ENCODE assay signal across 14 cellular contexts in genomic region chr3:121992601-121993560, GRCh38. TPM values are rescaled to one million over a fixed set of nuclear protein-coding genes. Genes with fewer than 3 reads are reported as not detected.
DNase-seq lines count a peak whose midpoint lies in the region; ATAC-seq, FAIRE-seq and TF ChIP-seq lines count a peak whose summit lies in the region.
"Had no signal": no experiment of that assay in that cellular context is flagged by ENCODE, and none has a peak within 500 bp of the region (broad histone marks: within the 10 kb centered on the region; RNA-seq: fewer than 3 reads in every experiment).

No MANE protein-coding gene starts in this region.

- no peaks in the 10 kb centered on the region for H3K27me3 Mint-ChIP-seq in activated T-helper 2 cell treated with anti-CD3 and anti-CD28 coated beads, Interferon-gamma antibody, Interleukin-2, Interleukin-4, amounts not matched to agents 10 μg/mL and 5 μg/mL and 100 μg/mL, durations not matched to agents 14 hours and 24 hours and 36 hours (ENCODE audit: low read depth)
- peaks cover 0 to 7% of the 10 kb centered on the region in 2 donors for H3K27me3 Mint-ChIP-seq in effector memory CD8-positive, alpha-beta T cell
- H3K27me3 Mint-ChIP-seq: activated T-helper 17 cell treated with anti-CD3 and anti-CD28 coated beads, Interleukin-2, amount 50 U/mL, for 72 hours had no signal

- peaks cover 48% of the 10 kb centered on the region for H3K4me1 ChIP-seq in GM12878 (ENCODE audit: control insufficient read depth, insufficient read depth, low read length)

- peaks cover 2% of the 10 kb centered on the region for H3K79me2 ChIP-seq in GM12878 (ENCODE audit: control insufficient read depth, insufficient read depth, low read length)

- no peak overlapping the region for H3K27ac Mint-ChIP-seq in activated T-helper 2 cell treated with anti-CD3 and anti-CD28 coated beads, Interferon-gamma antibody, Interleukin-2, Interleukin-4, amounts not matched to agents 10 μg/mL and 5 μg/mL and 100 μg/mL, durations not matched to agents 14 hours and 24 hours and 36 hours
- no peak overlapping the region for H3K27ac Mint-ChIP-seq in effector memory CD8-positive, alpha-beta T cell
- H3K27ac Mint-ChIP-seq: activated T-helper 17 cell treated with anti-CD3 and anti-CD28 coated beads, Interleukin-2, amount 50 U/mL, for 72 hours; T-helper 2 cell treated with Interferon-gamma antibody and Interleukin-4, amounts not matched to agents 5 μg/mL and 100 μg/mL, for 36 hours had no signal

- peaks cover 39% of the 10 kb centered on the region for H3K4me1 Mint-ChIP-seq in activated T-helper 2 cell treated with anti-CD3 and anti-CD28 coated beads, Interferon-gamma antibody, Interleukin-2, Interleukin-4, amounts not matched to agents 10 μg/mL and 5 μg/mL and 100 μg/mL, durations not matched to agents 14 hours and 24 hours and 36 hours (ENCODE audit: low read depth)
- peaks cover 9 to 10% of the 10 kb centered on the region in 2 donors for H3K4me1 Mint-ChIP-seq in effector memory CD8-positive, alpha-beta T cell (ENCODE audit: low read depth in 2 of 2)

- no peak overlapping the region for H2AFZ ChIP-seq in GM12878 (ENCODE audit: control insufficient read depth, low read depth, low read length)

- H3K4me3 ChIP-seq in GM12865 (ENCODE audit: low read depth, low read length): no peak overlapping the region
- H3K4me3 ChIP-seq in GM12878: no peak overlapping the region
- H3K4me3 ChIP-seq: heart left ventricle, thoracic aorta had no signal

- H3K4me3 Mint-ChIP-seq in activated T-helper 2 cell treated with anti-CD3 and anti-CD28 coated beads, Interferon-gamma antibody, Interleukin-2, Interleukin-4, amounts not matched to agents 10 μg/mL and 5 μg/mL and 100 μg/mL, durations not matched to agents 14 hours and 24 hours and 36 hours (ENCODE audit: low read depth): no peak overlapping the region
- H3K4me3 Mint-ChIP-seq in effector memory CD8-positive, alpha-beta T cell: no peak overlapping the region
- H3K4me3 Mint-ChIP-seq: activated T-helper 17 cell treated with anti-CD3 and anti-CD28 coated beads, Interleukin-2, amount 50 U/mL, for 72 hours; T-helper 2 cell treated with Interferon-gamma antibody and Interleukin-4, amounts not matched to agents 5 μg/mL and 100 μg/mL, for 36 hours had no signal

- peak overlapping the region; percentile 56 for H3K4me2 ChIP-seq in GM12878 (ENCODE audit: control insufficient read depth, insufficient read depth)

- H3K36me3 Mint-ChIP-seq in activated T-helper 2 cell treated with anti-CD3 and anti-CD28 coated beads, Interferon-gamma antibody, Interleukin-2, Interleukin-4, amounts not matched to agents 10 μg/mL and 5 μg/mL and 100 μg/mL, durations not matched to agents 14 hours and 24 hours and 36 hours (ENCODE audit: low read depth): no peaks in the 10 kb centered on the region
- no peaks in the 10 kb centered on the region for H3K36me3 Mint-ChIP-seq in effector memory CD8-positive, alpha-beta T cell (ENCODE audit: insufficient read depth)

- H3K27me3 ChIP-seq in GM12878 (replicated peaks in 1 of 2; ENCODE audit: control insufficient read depth in 2 of 2, insufficient read depth in 2 of 2, low read length in 1 of 2): no peaks in the 10 kb centered on the region
- H3K27me3 ChIP-seq: heart left ventricle had no signal

- no peak overlapping the region for H3K9ac ChIP-seq in GM12878 (ENCODE audit: control insufficient read depth, insufficient read depth, low read length)

- WGBS in GM12878 (ENCODE audit: insufficient coverage, insufficient replicate concordance, low lambda C conversion rate, missing lambda C conversion rate): 72% methylated on average over 31 of the region's 31 CpGs

- intact Hi-C loops in GM12878 (cut with micrococcal nuclease; ENCODE audit: unreplicated experiment): loop anchor here (10.0 kb wide), 1 partner anchor 328 kb away; the partner anchor contains the start of gene HCLS1
- intact Hi-C loops in activated T-helper 2 cell treated with anti-CD3 and anti-CD28 coated beads, Interferon-gamma antibody, Interleukin-2, Interleukin-4, amounts not matched to agents 10 μg/mL and 5 μg/mL and 100 μg/mL, durations not matched to agents 14 hours and 24 hours and 36 hours (cut with micrococcal nuclease): no loop called here

- peak; percentile 58 for ATAC-seq in GM21360 (IDR thresholded peaks at IDR 0.05; ENCODE audit: unreplicated experiment)
- ATAC-seq in HG03095 (IDR thresholded peaks at IDR 0.05; ENCODE audit: unreplicated experiment): peak; percentile 74
- peak; percentile 25 for ATAC-seq in GM12878
- no peak for ATAC-seq in effector memory CD8-positive, alpha-beta T cell (replicated peaks)
- no peak for ATAC-seq in HG03097 (IDR thresholded peaks at IDR 0.05; ENCODE audit: low FRiP score, unreplicated experiment)
- ATAC-seq: activated T-helper 17 cell treated with anti-CD3 and anti-CD28 coated beads, Interleukin-2, amount 50 U/mL, for 72 hours; heart left ventricle had no signal

- POLR2A ChIA-PET in GM12878 (lab: Charles Lee): interaction anchor here (1.1 to 2.1 kb wide), 4 partner anchors 9 to 62 kb away, joined by 3 to 7 read pairs (median 4); partner anchors contain the start of gene CD86

- H3K9me3 Mint-ChIP-seq in activated T-helper 2 cell treated with anti-CD3 and anti-CD28 coated beads, Interferon-gamma antibody, Interleukin-2, Interleukin-4, amounts not matched to agents 10 μg/mL and 5 μg/mL and 100 μg/mL, durations not matched to agents 14 hours and 24 hours and 36 hours: no peaks in the 10 kb centered on the region
- H3K9me3 Mint-ChIP-seq in effector memory CD8-positive, alpha-beta T cell: no peaks in the 10 kb centered on the region
- H3K9me3 Mint-ChIP-seq: activated T-helper 17 cell treated with anti-CD3 and anti-CD28 coated beads, Interleukin-2, amount 50 U/mL, for 72 hours; T-helper 2 cell treated with Interferon-gamma antibody and Interleukin-4, amounts not matched to agents 5 μg/mL and 100 μg/mL, for 36 hours had no signal

- RAD21 ChIA-PET in GM12878 (lab: Charles Lee; ENCODE audit: unreplicated experiment): interaction anchor here (0.6 to 2.8 kb wide), 4 partner anchors 10 to 102 kb away, joined by 3 to 12 read pairs (median 4); no protein-coding TSS in a partner anchor

- peaks cover 9 to 17% of the 10 kb centered on the region in 2 experiments for H3K36me3 ChIP-seq in GM12878 (ENCODE audit: control insufficient read depth in 2 of 2, insufficient read depth in 2 of 2, low read length in 1 of 2)
- H3K36me3 ChIP-seq: heart left ventricle, thoracic aorta had no signal

- TF ChIP-seq EP300 in GM12878 (IDR thresholded peaks at IDR 0.05; ENCODE audit: borderline replicate concordance in 1 of 2, control insufficient read depth in 1 of 2, low read depth in 2 of 2, low read length in 2 of 2): no peak

- H3K27ac ChIP-seq in GM12878 (ENCODE audit: control insufficient read depth, insufficient read depth): peak overlapping the region; percentile 70
- H3K27ac ChIP-seq: heart left ventricle, thoracic aorta had no signal

- no peaks in the 10 kb centered on the region for H3K9me3 ChIP-seq in GM12878 (replicated peaks; ENCODE audit: control insufficient read depth, insufficient read depth, low read length)
- H3K9me3 ChIP-seq: heart left ventricle, thoracic aorta had no signal

- no TSS peak for BruUV-seq in GM12878 (replicated peaks; lab: Mats Ljungman, UMichigan)

- peak; percentile 34; the same call in 1 of the 2 replicates for TF ChIP-seq POLR2A in GM12878 (IDR thresholded peaks at IDR 0.05; ENCODE audit: low read depth, low read length)

- FAIRE-seq in GM12878 (lab: Jason Lieb, UNC): no peak
- FAIRE-seq: colon had no signal

- TF ChIP-seq RAD21 in GM12878 (IDR thresholded peaks at IDR 0.05; ENCODE audit: insufficient read depth, low read depth, low read length): no peak

- CTCF ChIA-PET in GM12878 (lab: Yijun Ruan, JAX): interaction anchor here (0.7 to 1.5 kb wide), 3 partner anchors 28 to 108 kb away, joined by 3 to 4 read pairs (median 4); no protein-coding TSS in a partner anchor

- SMC1A ChIA-PET in GM12878 (lab: Charles Lee; ENCODE audit: uncharacterized antibody, unreplicated experiment): interaction anchor here (0.6 to 28.1 kb wide), 9 partner anchors 13 to 155 kb away, joined by 3 to 882 read pairs (median 6); partner anchors contain the start of gene CD86

- no peak for TF ChIP-seq CTCF in GM12865 (IDR thresholded peaks at IDR 0.05; ENCODE audit: insufficient read depth, low read depth, low read length, missing control alignments)
- TF ChIP-seq CTCF in GM12878 (IDR thresholded peaks at IDR 0.05 in 2 of 3, conservative IDR thresholded peaks at IDR 0.05 in 1 of 3; ENCODE audit: control insufficient read depth in 2 of 3, extremely low read depth in 1 of 3, insufficient read depth in 1 of 3, low read depth in 3 of 3, low read length in 3 of 3): no peak

- in situ Hi-C loops in GM12878 (cut with MboI): no loop called here

- no peaks in the 10 kb centered on the region; the same call in 1 of the 2 replicates for H4K20me1 ChIP-seq in GM12878 (ENCODE audit: control insufficient read depth, insufficient read depth)

- DNase-seq in GM12865 (ENCODE audit: low read depth): peak; percentile 73
- peak; percentile 74 for DNase-seq in GM12878 (ENCODE audit: low read depth, low spot score)
- DNase-seq in activated T-helper 2 cell treated with anti-CD3 and anti-CD28 coated beads, Interferon-gamma antibody, Interleukin-2, Interleukin-4, amounts not matched to agents 10 μg/mL and 5 μg/mL and 100 μg/mL, durations not matched to agents 14 hours and 24 hours and 36 hours (ENCODE audit: low spot score): no peak
- DNase-seq in effector memory CD8-positive, alpha-beta T cell: no peak
- DNase-seq in GOT3 (lab: John Stamatoyannopoulos, UW): no peak
- DNase-seq: AML-193, heart left ventricle had no signal

RNA-seq across cellular contexts. Expression of gene ILDR1, which starts 29.2 kb away (rescaled TPM):
- 20.8 and 24.7 TPM in 2 replicates for total RNA-seq in GM12878 (2013; cell fraction: nucleolus; rRNA removed)
- 8.4 and 9.7 TPM in 2 replicates for total RNA-seq in GM12878 (2014; rRNA removed)
- total RNA-seq in GM12878 (2014; rRNA removed; fragmentation: Illumina TruSeq; extraction: Trizol): 5.1 and 5.3 TPM in 2 replicates
- total RNA-seq in GM12878 (2021): 7.4 and 7.8 TPM in 2 replicates
- polyA plus RNA-seq in GM12878 (2011; ENCODE audit: low read depth): 2.3 TPM
- 12.0 and 12.4 TPM in 2 replicates for polyA plus RNA-seq in GM12878 (2011; rRNA removed)
- 15.0 and 17.7 TPM in 2 replicates for polyA plus RNA-seq in GM12878 (2011; cell fraction: cytosol; rRNA removed)
- polyA plus RNA-seq in GM12878 (2011; cell fraction: nucleus; rRNA removed): 12.5 and 16.8 TPM in 2 replicates
- polyA plus RNA-seq in GM12878 (2012): 4.5 and 7.5 TPM in 2 replicates
- polyA plus RNA-seq in GM12878 (2014; fragmentation: Illumina TruSeq; extraction: Trizol): 5.6 and 6.2 TPM in 2 replicates
- polyA plus RNA-seq in GM12878 (2014; fragmentation: Nextera tagmentation; extraction: Ambion mirVana): 1 to 10 TPM; 1.3 to 1.8 TPM
- polyA plus RNA-seq in GM12878 (2014; rRNA removed): 7.9 and 8.2 TPM in 2 replicates
- polyA plus RNA-seq in GM12878 (2016; fragmentation: Nextera tagmentation; extraction: Ambion mirVana): 1 to 10 TPM; 6.6 to 7.5 TPM
- polyA minus RNA-seq in GM12878 (2011; rRNA and poly(A)+ RNA removed): 45.2 and 60.4 TPM in 2 replicates
- 9.6 and 15.1 TPM in 2 replicates for polyA minus RNA-seq in GM12878 (2011; cell fraction: cytosol; rRNA and poly(A)+ RNA removed)
- 20.7 and 37.2 TPM in 2 replicates for polyA minus RNA-seq in GM12878 (2011; cell fraction: nucleus; rRNA and poly(A)+ RNA removed)
- total RNA-seq in activated T-helper 2 cell treated with anti-CD3 and anti-CD28 coated beads, Interferon-gamma antibody, Interleukin-2, Interleukin-4, amounts not matched to agents 10 μg/mL and 5 μg/mL and 100 μg/mL, durations not matched to agents 14 hours and 24 hours and 36 hours: 0.21 and 0.28 TPM in 2 replicates
- total RNA-seq: thoracic aorta had no signal
- polyA plus RNA-seq: heart left ventricle had no signal

Comparison
In these comparisons a context has a peak if more than half of its experiments do, and no peak if none do; other contexts are left out.
1. DNase-seq: peak in GM12865 (single experiment) and GM12878 (single experiment); none in activated T-helper 2 cell treated with anti-CD3 and anti-CD28 coated beads, Interferon-gamma antibody, Interleukin-2, Interleukin-4, amounts not matched to agents 10 μg/mL and 5 μg/mL and 100 μg/mL, durations not matched to agents 14 hours and 24 hours and 36 hours (single experiment), effector memory CD8-positive, alpha-beta T cell (0 of 3) and GOT3 (single experiment).
2. ATAC-seq: peak in GM21360 (single experiment), HG03095 (single experiment) and GM12878 (single experiment); none in effector memory CD8-positive, alpha-beta T cell (single experiment) and HG03097 (single experiment).